11 cellular contexts compared by ENCODE assay signal in genomic region chr14:65251213-65251612, GRCh38.
DNase-seq lines count a peak whose midpoint lies in the region; ATAC-seq, FAIRE-seq and TF ChIP-seq lines count a peak whose summit lies in the region.
"Had no signal": no experiment of that assay in that cellular context is flagged by ENCODE, and none has a peak within 500 bp of the region (broad histone marks: within the 10 kb centered on the region; RNA-seq: fewer than 3 reads in every experiment).

No MANE protein-coding gene starts in this region.

- no peaks in the 10 kb centered on the region for H3K79me2 ChIP-seq in mammary epithelial cell (ENCODE audit: insufficient read depth, low read length)

- peaks cover 5% of the 10 kb centered on the region for H3K9me3 ChIP-seq in mammary epithelial cell (replicated peaks; ENCODE audit: insufficient read depth, low read length)
- H3K9me3 ChIP-seq: tibial artery had no signal

- no peak overlapping the region for H3K27ac Mint-ChIP-seq in activated CD4-positive, alpha-beta T cell treated with anti-CD3 and anti-CD28 coated beads for 36 hours

- dilution Hi-C loops in mammary epithelial cell (cut with HindIII; ENCODE audit: low sequenced_read_pairs), result no loop called here

- H3K27ac ChIP-seq in mammary epithelial cell (ENCODE audit: insufficient read depth, low read depth, low read length), result no peak overlapping the region
- H3K27ac ChIP-seq: tibial artery had no signal

- no peak overlapping the region for H3K4me3 ChIP-seq in mammary epithelial cell (replicated peaks in 1 of 3; ENCODE audit: insufficient read depth in 1 of 3, low read depth in 2 of 3, low read length in 3 of 3)
- no peak overlapping the region for H3K4me3 ChIP-seq in lower leg skin (ENCODE audit: low read depth, poor library complexity, severe bottlenecking)
- H3K4me3 ChIP-seq: tibial artery had no signal

- H3K9me3 Mint-ChIP-seq in activated CD4-positive, alpha-beta T cell treated with anti-CD3 and anti-CD28 coated beads for 36 hours (ENCODE audit: low read depth), result no peaks in the 10 kb centered on the region

- CTCF ChIA-PET in mammary epithelial cell (lab: Charles Lee; ENCODE audit: low non-redundant PET), result no interaction called here
- CTCF ChIA-PET in activated CD4-positive, alpha-beta T cell treated with anti-CD3 and anti-CD28 coated beads for 36 hours (lab: Charles Lee), result no interaction called here

- TF ChIP-seq POLR2A in lower leg skin (IDR thresholded peaks at IDR 0.05), result no peak

- H3K9ac ChIP-seq in mammary epithelial cell (ENCODE audit: insufficient read depth, low read length), result no peak overlapping the region

- no peak overlapping the region for H3K4me2 ChIP-seq in mammary epithelial cell (ENCODE audit: insufficient read depth, low read depth, low read length)

- WGBS in mammary epithelial cell (ENCODE audit: low coverage, missing lambda C conversion rate), result 78% methylated on average over 1 of the region's 1 CpG
- 68 to 92% methylated on average over 1 of the region's 1 CpG for whole genome bisulfite sequencing in lower leg skin, 2 donors

- FAIRE-seq in D721Med (lab: Jason Lieb, UNC), result no peak

- no peaks in the 10 kb centered on the region for H4K20me1 ChIP-seq in mammary epithelial cell (ENCODE audit: insufficient read depth, low read length)

- no peak overlapping the region for H3K4me3 Mint-ChIP-seq in activated CD4-positive, alpha-beta T cell treated with anti-CD3 and anti-CD28 coated beads for 36 hours

- intact Hi-C loops in mammary epithelial cell (cut with micrococcal nuclease), result no loop called here
- intact Hi-C loops in lower leg skin (cut with DNase I; ENCODE audit: low total_unique reads), result no loop called here
- intact Hi-C loops in activated CD4-positive, alpha-beta T cell treated with anti-CD3 and anti-CD28 coated beads for 36 hours (cut with DNase I, micrococcal nuclease), result no loop called here

- H3K4me1 ChIP-seq in mammary epithelial cell (ENCODE audit: insufficient read depth, low read length), result peaks cover 31% of the 10 kb centered on the region

- POLR2A ChIA-PET in activated CD4-positive, alpha-beta T cell treated with anti-CD3 and anti-CD28 coated beads for 36 hours (lab: Charles Lee), result no interaction called here

- no TSS peak for BruUV-seq in mammary epithelial cell (replicated peaks; lab: Mats Ljungman, UMichigan)

- H3K36me3 Mint-ChIP-seq in activated CD4-positive, alpha-beta T cell treated with anti-CD3 and anti-CD28 coated beads for 36 hours (ENCODE audit: low read depth), result no peaks in the 10 kb centered on the region

- H3K27me3 Mint-ChIP-seq in activated CD4-positive, alpha-beta T cell treated with anti-CD3 and anti-CD28 coated beads for 36 hours, result no peaks in the 10 kb centered on the region

- no peak for TF ChIP-seq CTCF in mammary epithelial cell (conservative IDR thresholded peaks at IDR 0.05 in 1 of 2, IDR thresholded peaks at IDR 0.05 in 1 of 2; ENCODE audit: extremely low read depth in 1 of 2, insufficient read depth in 1 of 2, low read depth in 1 of 2, low read length in 2 of 2)
- no peak for TF ChIP-seq CTCF in lower leg skin (IDR thresholded peaks at IDR 0.05)
- TF ChIP-seq CTCF in D721Med (IDR thresholded peaks at IDR 0.05; ENCODE audit: insufficient read depth, missing control alignments), result no peak

- H3K4me1 Mint-ChIP-seq in activated CD4-positive, alpha-beta T cell treated with anti-CD3 and anti-CD28 coated beads for 36 hours, result peaks cover 12% of the 10 kb centered on the region

- no peak for ATAC-seq in activated CD4-positive, alpha-beta T cell treated with anti-CD3 and anti-CD28 coated beads for 36 hours
- ATAC-seq in HG02623 (IDR thresholded peaks at IDR 0.05; ENCODE audit: unreplicated experiment), result no peak

- DNase-seq in A172 (ENCODE audit: low spot score) (peak; percentile 55), HS-5 (ENCODE audit: low read depth) (peak; percentile 93), mammary epithelial cell (peak; percentile 95), lower leg skin (ENCODE audit: low spot score in 2 of 2) (peak; percentile 61 to 78), cerebellum (ENCODE audit: low spot score) (no peak), D721Med (ENCODE audit: insufficient read length, low spot score) (no peak)
- DNase-seq in activated CD4-positive, alpha-beta T cell treated with anti-CD3 and anti-CD28 coated beads for 36 hours, result no peak
- DNase-seq: AML-193, NCI-H446 had no signal

- no peak overlapping the region for H2AFZ ChIP-seq in mammary epithelial cell (ENCODE audit: low read depth, low read length)

- H3K36me3 ChIP-seq in mammary epithelial cell (ENCODE audit: insufficient read depth, low read length), result no peaks in the 10 kb centered on the region
- H3K36me3 ChIP-seq: tibial artery had no signal

- in situ Hi-C loops in mammary epithelial cell (cut with MboI; ENCODE audit: low sequenced_read_pairs in 2 of 2), result no loop called here

- no peaks in the 10 kb centered on the region for H3K27me3 ChIP-seq in mammary epithelial cell (ENCODE audit: insufficient read depth, low read length)
- H3K27me3 ChIP-seq: tibial artery had no signal

Comparison
In these comparisons a context has a peak if more than half of its experiments do, and no peak if none do; other contexts are left out.
1. DNase-seq: peak in A172 (single experiment), HS-5 (single experiment), mammary epithelial cell (single experiment) and lower leg skin (2 of 2); none in activated CD4-positive, alpha-beta T cell treated with anti-CD3 and anti-CD28 coated beads for 36 hours (single experiment), cerebellum (single experiment) and D721Med (single experiment).